ENCODE assay signal across 8 cellular contexts in the genomic region with DNA sequence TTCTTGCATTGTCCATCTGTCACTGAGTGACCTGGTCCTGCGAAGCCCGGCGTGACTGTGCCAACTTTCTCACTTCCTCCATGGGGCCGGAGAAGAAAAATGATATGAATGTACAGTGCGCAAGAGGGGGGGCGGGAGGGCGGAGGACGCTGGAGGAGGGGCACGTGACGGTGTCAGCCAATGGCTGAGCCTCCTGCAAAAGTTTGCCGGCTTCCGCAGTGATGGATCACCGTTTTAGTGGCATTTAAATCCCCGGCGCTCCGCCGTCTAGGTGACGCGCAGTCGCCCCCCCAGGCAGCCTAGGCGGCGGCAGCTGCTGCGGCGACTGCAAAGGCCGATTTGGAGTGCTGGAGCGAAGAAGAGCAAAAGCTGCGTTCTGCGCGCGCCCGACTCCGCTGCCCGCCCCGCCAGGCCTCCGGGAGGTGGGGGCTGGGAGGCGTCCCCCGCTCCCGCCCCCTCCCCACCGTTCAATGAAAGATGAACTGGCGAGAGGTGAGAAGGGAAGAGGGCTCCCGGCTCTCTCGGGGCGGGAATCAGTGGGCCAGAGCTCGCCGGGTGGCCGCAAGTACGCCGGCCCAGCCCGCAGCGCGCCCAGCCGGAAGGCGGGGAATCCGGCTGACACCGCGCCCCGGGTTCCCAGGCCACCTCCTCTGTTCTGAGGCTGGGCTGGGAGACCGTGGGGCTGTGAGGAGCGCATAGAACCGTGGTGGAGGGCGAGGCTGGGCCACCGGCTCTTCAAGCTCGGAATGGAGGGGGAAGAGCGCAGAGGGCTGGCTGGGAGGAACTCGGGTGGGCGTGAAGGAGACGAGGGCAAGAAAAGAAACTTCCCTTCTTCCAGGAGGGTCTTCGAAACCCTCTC. TPM values are rescaled to one million over a fixed set of nuclear protein-coding genes. Genes with fewer than 3 reads are reported as not detected.
A peak's percentile ranks its signal among the peaks of the same experiment; 100 is the strongest.
DNase-seq lines count a peak whose midpoint lies in the region; ATAC-seq and TF ChIP-seq lines count a peak whose summit lies in the region.

Gene HOXA1 (minus strand): TSS at position 104 of the 859 bp plus-strand sequence. CDS start 88 bp downstream, at position 16.

- H3K4me3 Mint-ChIP-seq in T-helper 17 cell = peak within 1 kb of the TSS; percentile 92

- H3K27me3 Mint-ChIP-seq in T-helper 17 cell = peaks cover 84% of the 10 kb centered on the region

- peaks cover 24% of the 10 kb centered on the region for H3K4me1 Mint-ChIP-seq in T-helper 17 cell

- no peak for TF ChIP-seq CTCF in GM13977 (IDR thresholded peaks at IDR 0.05; ENCODE audit: extremely low read depth, insufficient read depth, missing control alignments)

- ATAC-seq in HG02642 (IDR thresholded peaks at IDR 0.05; ENCODE audit: poor library complexity, unreplicated experiment) = peak; percentile 84
- ATAC-seq in T-helper 17 cell = peak; percentile 93

- peak within 1 kb of the TSS; percentile 63 for H3K4me3 ChIP-seq in iPS-18c (ENCODE audit: insufficient read depth, low read depth, low read length)

- peaks cover 6% of the 10 kb centered on the region for H3K36me3 Mint-ChIP-seq in T-helper 17 cell (ENCODE audit: low read depth)

- in situ Hi-C loops in GM13977 (cut with MboI; ENCODE audit: low pct_unique_long_range_greater_than_20kb, low sequenced_read_pairs, unreplicated experiment) = no loop called here

- no peaks in the 10 kb centered on the region for H3K9me3 ChIP-seq in T-helper 17 cell (ENCODE audit: control insufficient read depth, low read length, poor library complexity, severe bottlenecking)
- peaks cover 2% of the 10 kb centered on the region for H3K9me3 ChIP-seq in iPS-18c (ENCODE audit: control insufficient read depth, insufficient read depth, low read length)

- DNase-seq in GM13977 (ENCODE audit: low spot score) (peak; percentile 96), NCI-H1092 treated with DMSO at 0.1 percent for 48 hours (lab: John Stamatoyannopoulos, UW) (peak; percentile 86), T-helper 17 cell (peak; percentile 53 to 63 (median 56)), amniotic epithelial cell (ENCODE audit: low read depth) (peak; percentile 88), superior temporal gyrus (ENCODE audit: extremely low spot score) (no peak)
- peak; percentile 45 to 57 for DNase-seq in stimulated activated CD4-positive, alpha-beta T cell treated with anti-CD3 and anti-CD28 coated beads, Interleukin-12 subunit alpha, Interleukin-12 subunit beta, amount 100 ng/mL, for 24 hours (ENCODE audit: low read depth in 2 of 2)

- peak within 1 kb of the TSS; percentile 66 for H3K27ac Mint-ChIP-seq in T-helper 17 cell

RNA-seq across cellular contexts. Expression of gene HOXA1, which starts in this region (rescaled TPM):
- total RNA-seq in T-helper 17 cell = under 1 TPM; 0.60 to 0.72 TPM

Comparison
In these comparisons a context has a peak if more than half of its experiments do, and no peak if none do; other contexts are left out.
1. Peak in DNase-seq and ATAC-seq in T-helper 17 cell; RNA of the gene not detected or under 1 TPM.